Comparison of ENCODE assay signal across 11 cellular contexts in the genomic region with DNA sequence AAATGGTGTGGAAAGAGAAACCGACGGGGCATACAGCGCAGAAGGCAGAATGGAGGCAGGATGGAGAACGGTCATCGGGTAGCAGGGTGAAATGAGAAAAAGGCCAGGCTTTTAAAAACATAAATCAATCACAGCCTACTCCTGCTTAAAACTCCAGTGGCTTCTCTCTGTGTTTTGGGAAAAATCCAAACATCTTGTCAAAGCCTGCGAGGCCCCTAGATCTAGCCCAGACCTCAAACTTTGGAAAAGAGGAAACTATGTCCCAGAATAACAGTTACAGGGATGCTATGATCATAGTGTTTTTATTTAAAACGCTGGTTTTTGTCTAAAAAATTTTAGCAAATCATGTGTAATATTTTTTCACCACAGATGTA. TPM values are rescaled to one million over a fixed set of nuclear protein-coding genes. Genes with fewer than 3 reads are reported as not detected.
DNase-seq lines count a peak whose midpoint lies in the region; ATAC-seq and TF ChIP-seq lines count a peak whose summit lies in the region.
"Had no signal": no experiment of that assay in that cellular context is flagged by ENCODE, and none has a peak within 500 bp of the region (broad histone marks: within the 10 kb centered on the region; RNA-seq: fewer than 3 reads in every experiment).

No MANE protein-coding gene starts in this region.

- H3K4me1 ChIP-seq in right atrium auricular region (peaks cover 0 to 90% of the 10 kb centered on the region in 2 donors), right cardiac atrium (ENCODE audit: control insufficient read depth, insufficient read depth, low read length) (peaks cover 25% of the 10 kb centered on the region), prostate gland (replicated peaks) (peaks cover 5% of the 10 kb centered on the region)

- WGBS in right cardiac atrium = 33% methylated on average over 7 of the region's 7 CpGs
- WGBS in prostate gland = 57% methylated on average over 7 of the region's 7 CpGs

- H3K27me3 ChIP-seq in right atrium auricular region = no peaks in the 10 kb centered on the region
- H3K27me3 ChIP-seq in right cardiac atrium (ENCODE audit: control insufficient read depth, insufficient read depth) = no peaks in the 10 kb centered on the region
- H3K27me3 ChIP-seq in prostate gland (replicated peaks; ENCODE audit: insufficient read depth) = no peaks in the 10 kb centered on the region

- DNase-seq in right atrium auricular region (ENCODE audit: low spot score) (no peak), left ventricle myocardium superior (no peak), right cardiac atrium (no peak), prostate gland (ENCODE audit: low spot score) (no peak), NCI-H2029 treated with DMSO at 0.1 percent for 48 hours (lab: John Stamatoyannopoulos, UW) (no peak)
- no peak for DNase-seq in stimulated activated CD4-positive, alpha-beta T cell treated with anti-CD3 and anti-CD28 coated beads, Interleukin-2, amount 100 ng/mL, for 24 hours
- DNase-seq: MV-4-11 had no signal

- H3K9me3 ChIP-seq in right atrium auricular region (no peaks in the 10 kb centered on the region), right cardiac atrium (ENCODE audit: control insufficient read depth, low read length) (no peaks in the 10 kb centered on the region), prostate gland (no peaks in the 10 kb centered on the region)

- no peak for TF ChIP-seq POLR2A in prostate gland (IDR thresholded peaks at IDR 0.05)

- H3K36me3 ChIP-seq in right atrium auricular region (no peaks in the 10 kb centered on the region), prostate gland (no peaks in the 10 kb centered on the region)

- no peak overlapping the region for H3K4me3 ChIP-seq in right atrium auricular region
- H3K4me3 ChIP-seq in right cardiac atrium (ENCODE audit: low read length) = no peak overlapping the region
- H3K4me3 ChIP-seq in prostate gland = no peak overlapping the region

- H3K27ac ChIP-seq in right atrium auricular region (peak overlapping the region; percentile 86 to 89), right cardiac atrium (ENCODE audit: low read length) (peak overlapping the region; percentile 96), prostate gland (peak overlapping the region; percentile 62 to 68)

- intact Hi-C loops in left ventricle myocardium superior (cut with micrococcal nuclease) = no loop called here
- intact Hi-C loops in right cardiac atrium (cut with DNase I) = loop anchor here in 1 of 4 donors (5.0 kb wide), 1 partner anchor 36 kb away; no protein-coding TSS in a partner anchor
- intact Hi-C loops in prostate gland (cut with DNase I) = loop anchor here (5.0 kb wide), 1 partner anchor 41 kb away; a partner anchor contains a TSS

- ATAC-seq in left ventricle myocardium superior (no peak), right cardiac atrium (no peak), GM19035 (IDR thresholded peaks at IDR 0.05; ENCODE audit: unreplicated experiment) (no peak), GM18498 (IDR thresholded peaks at IDR 0.05; ENCODE audit: unreplicated experiment) (no peak)
- ATAC-seq: activated naive CD4-positive, alpha-beta T cell treated with anti-CD3 and anti-CD28 coated beads, Interleukin-2, amount 50 U/mL, for 72 hours had no signal

- TF ChIP-seq CTCF in right atrium auricular region (IDR thresholded peaks at IDR 0.05) (no peak), prostate gland (IDR thresholded peaks at IDR 0.05) (no peak)

RNA-seq across cellular contexts. Expression of a gene that starts 41.1 kb away (rescaled TPM):
- total RNA-seq in right atrium auricular region (100 to 1,000 TPM in 1 of 2 donors, 10 to 100 TPM in 1; 58.0 to 250 TPM), left ventricle myocardium superior (180 TPM), right cardiac atrium (100 to 1,000 TPM; 162 to 222 (median 203) TPM), prostate gland (10 to 100 TPM; 10.6 to 20.5 TPM)
- 146 TPM for polyA plus RNA-seq in right cardiac atrium
- total RNA-seq: RPMI7951 had no signal
